In genomic region chr9:113598451-113598850, GRCh38 we compare ENCODE assay signal across 25 cellular contexts.
A peak's percentile ranks its signal among the peaks of the same experiment; 100 is the strongest.
DNase-seq lines count a peak whose midpoint lies in the region; ATAC-seq, FAIRE-seq and TF ChIP-seq lines count a peak whose summit lies in the region.
"Had no signal": no experiment of that assay in that cellular context is flagged by ENCODE, and none has a peak within 500 bp of the region (broad histone marks: within the 10 kb centered on the region; RNA-seq: fewer than 3 reads in every experiment).

No MANE protein-coding gene starts in this region.

- H3K36me3 ChIP-seq in heart right ventricle (peaks cover 0 to 50% (median 30%) of the 10 kb centered on the region in 9 donors), H1 (ENCODE audit: control insufficient read depth in 2 of 4, insufficient read depth in 4 of 4, low read length in 3 of 4) (peaks cover 4 to 22% (median 9%) of the 10 kb centered on the region in 4 experiments; a peak in 5 of 8 replicates), upper lobe of right lung (peaks cover 41% of the 10 kb centered on the region)

- TF ChIP-seq RAD21 in H1 (IDR thresholded peaks at IDR 0.05 in 1 of 2, conservative IDR thresholded peaks at IDR 0.05 in 1 of 2; ENCODE audit: low read depth in 2 of 2, low read length in 2 of 2), result no peak

- no peak overlapping the region for H2AFZ ChIP-seq in H1 (ENCODE audit: low read length)

- H3K27me3 Mint-ChIP-seq in nephron (ENCODE audit: low read depth), result peaks cover 5% of the 10 kb centered on the region
- H3K27me3 Mint-ChIP-seq in activated naive CD4-positive, alpha-beta T cell treated with anti-CD3 and anti-CD28 coated beads for 36 hours (ENCODE audit: low read depth), result no peaks in the 10 kb centered on the region
- H3K27me3 Mint-ChIP-seq: stimulated activated naive CD8-positive, alpha-beta T cell treated with anti-CD3 and anti-CD28 coated beads, Interleukin-15, amount 100 ng/mL, for 72 hours had no signal

- no peak overlapping the region for H2BK15ac ChIP-seq in H1 (ENCODE audit: low read length)

- peaks cover 54 to 98% (median 87%) of the 10 kb centered on the region in 9 donors for H3K4me1 ChIP-seq in heart right ventricle
- peaks cover under 1 to 30% (median 24%) of the 10 kb centered on the region in 4 experiments for H3K4me1 ChIP-seq in H1 (replicated peaks in 1 of 4; ENCODE audit: control insufficient read depth in 3 of 4, insufficient read depth in 4 of 4, low read length in 3 of 4)
- peaks cover 63% of the 10 kb centered on the region for H3K4me1 ChIP-seq in upper lobe of right lung

- no peak for TF ChIP-seq POLR2A in H1 (IDR thresholded peaks at IDR 0.05; ENCODE audit: control extremely low read depth in 1 of 2, low read depth in 2 of 2, low read length in 2 of 2)

- H3K4me3 Mint-ChIP-seq in nephron, result peak overlapping the region in 2 of 3 experiments; percentile 17 to 41
- no peak overlapping the region for H3K4me3 Mint-ChIP-seq in activated naive CD4-positive, alpha-beta T cell treated with anti-CD3 and anti-CD28 coated beads for 36 hours
- H3K4me3 Mint-ChIP-seq: stimulated activated naive CD8-positive, alpha-beta T cell treated with anti-CD3 and anti-CD28 coated beads, Interleukin-15, amount 100 ng/mL, for 72 hours had no signal

- H3K27ac Mint-ChIP-seq in nephron, result peak overlapping the region in 2 of 3 experiments; percentile 66 to 83
- no peak overlapping the region for H3K27ac Mint-ChIP-seq in activated naive CD4-positive, alpha-beta T cell treated with anti-CD3 and anti-CD28 coated beads for 36 hours

- ATAC-seq in heart right ventricle, result no peak
- no peak for ATAC-seq in upper lobe of right lung
- ATAC-seq: stimulated activated naive CD8-positive, alpha-beta T cell treated with anti-CD3 and anti-CD28 coated beads, Interleukin-15, amount 100 ng/mL, for 72 hours had no signal

- DNase-seq in heart right ventricle (no peak), cardiac septum (ENCODE audit: low spot score) (no peak), H1 (ENCODE audit: low read depth in 1 of 2, low spot score in 2 of 2) (no peak), upper lobe of right lung (no peak), UCSD-AML1 (lab: John Stamatoyannopoulos, UW; ENCODE audit: unreplicated experiment) (no peak), AG08396 (ENCODE audit: low spot score) (no peak)
- DNase-seq in activated naive CD4-positive, alpha-beta T cell treated with anti-CD3 and anti-CD28 coated beads for 36 hours, result no peak
- DNase-seq: activated effector memory CD4-positive, alpha-beta T cell treated with Interleukin-2 at 50 U/mL for 16 hours; effector CD4-positive, alpha-beta T cell; glutamatergic neuron; GOT3; NCI-H1417 treated with DMSO at 0.1 percent for 48 hours; NCI-H2171; NCI-H69; stimulated activated naive CD8-positive, alpha-beta T cell treated with anti-CD3 and anti-CD28 coated beads, Interleukin-15, amount 100 ng/mL, for 72 hours had no signal

- H3K4me3 ChIP-seq in heart right ventricle, result peak overlapping the region in 8 of 10 donors; percentile 65 to 90 (median 80)
- H3K4me3 ChIP-seq in H1 (ENCODE audit: extremely low read depth in 1 of 4, insufficient read depth in 2 of 4, low read depth in 3 of 4, low read length in 4 of 4), result no peak overlapping the region
- H3K4me3 ChIP-seq in upper lobe of right lung, result no peak overlapping the region
- H3K4me3 ChIP-seq: adrenal gland, cardiac muscle cell, lung, SJSA1 had no signal

- peak overlapping the region; percentile 55 to 98 (median 94) for H3K27ac ChIP-seq in heart right ventricle
- no peak overlapping the region for H3K27ac ChIP-seq in H1 (ENCODE audit: low read depth, low read length)
- H3K27ac ChIP-seq in upper lobe of right lung, result peak overlapping the region; percentile 47
- H3K27ac ChIP-seq: C4-2B, cardiac muscle cell had no signal

- H3K9me3 ChIP-seq in heart right ventricle (no peaks in the 10 kb centered on the region), H1 (ENCODE audit: insufficient read depth in 2 of 2, low read depth in 1 of 2, low read length in 1 of 2) (no peaks in the 10 kb centered on the region), upper lobe of right lung (no peaks in the 10 kb centered on the region)
- H3K9me3 ChIP-seq: adrenal gland, SJSA1 had no signal

- no peak overlapping the region for H3K23ac ChIP-seq in H1 (ENCODE audit: insufficient read length)

- no peak overlapping the region for H2BK20ac ChIP-seq in H1 (ENCODE audit: low read length)

- peak overlapping the region; percentile 5 for H4K8ac ChIP-seq in H1 (ENCODE audit: extremely low read depth, insufficient read depth, low read length)

- no peak overlapping the region for H3K14ac ChIP-seq in H1 (ENCODE audit: insufficient read length)

- no peak overlapping the region for H3K4me2 ChIP-seq in H1 (ENCODE audit: insufficient read depth in 1 of 2, low read depth in 2 of 2, low read length in 2 of 2)

- CTCF ChIA-PET in H1 (lab: Charles Lee; ENCODE audit: partially characterized antibody), result interaction anchor here (1.0 to 28.3 kb wide), 3 partner anchors 12 to 54 kb away, joined by 4 to 1065 read pairs (median 28); no protein-coding TSS in a partner anchor
- CTCF ChIA-PET in activated naive CD4-positive, alpha-beta T cell treated with anti-CD3 and anti-CD28 coated beads for 36 hours (lab: Charles Lee), result interaction anchor here (20.1 kb wide), 1 partner anchor 60 kb away, joined by 440 read pairs; no protein-coding TSS in a partner anchor

- no peak overlapping the region for H4K91ac ChIP-seq in H1 (replicated peaks; ENCODE audit: insufficient read length, low read length)

- no peaks in the 10 kb centered on the region for H3K27me3 ChIP-seq in heart right ventricle
- H3K27me3 ChIP-seq in H1 (replicated peaks in 1 of 4; ENCODE audit: control insufficient read depth in 3 of 4, extremely low read depth in 1 of 4, insufficient read depth in 3 of 4, low read length in 3 of 4), result no peaks in the 10 kb centered on the region
- H3K27me3 ChIP-seq in upper lobe of right lung, result no peaks in the 10 kb centered on the region
- H3K27me3 ChIP-seq: adrenal gland, cardiac muscle cell, SJSA1 had no signal

- H3K9me3 Mint-ChIP-seq in nephron, result no peaks in the 10 kb centered on the region
- no peaks in the 10 kb centered on the region for H3K9me3 Mint-ChIP-seq in activated naive CD4-positive, alpha-beta T cell treated with anti-CD3 and anti-CD28 coated beads for 36 hours
- H3K9me3 Mint-ChIP-seq: stimulated activated naive CD8-positive, alpha-beta T cell treated with anti-CD3 and anti-CD28 coated beads, Interleukin-15, amount 100 ng/mL, for 72 hours had no signal

- no peak overlapping the region for H2BK120ac ChIP-seq in H1 (replicated peaks; ENCODE audit: low read depth, low read length)

- H4K20me1 ChIP-seq in H1 (replicated peaks in 1 of 2; ENCODE audit: control insufficient read depth in 1 of 2, insufficient read depth in 2 of 2, low read length in 2 of 2), result peaks cover 2% of the 10 kb centered on the region in 2 experiments

- no peak overlapping the region for H2BK5ac ChIP-seq in H1 (ENCODE audit: low read depth, low read length)

- H2AK5ac ChIP-seq in H1 (ENCODE audit: low read depth, low read length), result no peak overlapping the region

- intact Hi-C loops in heart right ventricle (cut with DNase I), result loop anchor here in 1 of 10 donors (10.0 kb wide), 1 partner anchor 324 kb away; the partner anchor contains the start of genes CDC26 and PRPF4
- intact Hi-C loops in cardiac septum (cut with DNase I), result no loop called here
- intact Hi-C loops in upper lobe of right lung (cut with DNase I), result loop anchor here (10.0 kb wide), 1 partner anchor 324 kb away; the partner anchor contains the start of genes CDC26 and PRPF4
- intact Hi-C loops in activated naive CD4-positive, alpha-beta T cell treated with anti-CD3 and anti-CD28 coated beads for 36 hours (cut with micrococcal nuclease), result no loop called here

- no peak overlapping the region for H3K18ac ChIP-seq in H1 (ENCODE audit: extremely low read depth, low read length)

- FAIRE-seq in H1 (lab: Jason Lieb, UNC), result no peak
- FAIRE-seq: A204.1, D721Med, G401.6, urothelium cell line had no signal

- peaks cover 83% of the 10 kb centered on the region for H3K4me1 Mint-ChIP-seq in nephron
- peaks cover 9% of the 10 kb centered on the region for H3K4me1 Mint-ChIP-seq in activated naive CD4-positive, alpha-beta T cell treated with anti-CD3 and anti-CD28 coated beads for 36 hours (ENCODE audit: low read depth)

- peaks cover 15% of the 10 kb centered on the region; the same call in 1 of the 2 replicates for H3K79me1 ChIP-seq in H1 (ENCODE audit: low read depth, low read length)

- no peak overlapping the region for H2BK12ac ChIP-seq in H1 (ENCODE audit: low read depth, low read length)

- TF ChIP-seq EP300 in H1 (IDR thresholded peaks at IDR 0.05; ENCODE audit: borderline replicate concordance in 1 of 2, low read depth in 2 of 2, low read length in 2 of 2), result no peak

- H3K23me2 ChIP-seq in H1 (ENCODE audit: low read depth, low read length), result peaks cover 8% of the 10 kb centered on the region; the same call in 1 of the 2 replicates

- H3K56ac ChIP-seq in H1 (replicated peaks; ENCODE audit: insufficient read length, low read depth, low read length), result no peak overlapping the region

- TF ChIP-seq CTCF in heart right ventricle (IDR thresholded peaks at IDR 0.05) (no peak), H1 (IDR thresholded peaks at IDR 0.05; ENCODE audit: control extremely low read depth in 1 of 3, insufficient read depth in 1 of 3, low read depth in 1 of 3, low read length in 3 of 3) (no peak), nephron (IDR thresholded peaks at IDR 0.05; ENCODE audit: unreplicated experiment in 3 of 3) (no peak), upper lobe of right lung (IDR thresholded peaks at IDR 0.05) (no peak)

- H4K5ac ChIP-seq in H1 (ENCODE audit: insufficient read length, low read depth, low read length), result no peak overlapping the region

- no peak overlapping the region for H3K4ac ChIP-seq in H1 (replicated peaks; ENCODE audit: insufficient read length, low read depth, low read length)

- H3K79me2 ChIP-seq in H1 (ENCODE audit: control insufficient read depth in 1 of 2, insufficient read depth in 2 of 2, low read length in 2 of 2), result peaks cover 0 to 11% of the 10 kb centered on the region in 2 experiments; a peak in 1 of 4 replicates

- H3K36me3 Mint-ChIP-seq in nephron (ENCODE audit: low read depth), result peaks cover 17% of the 10 kb centered on the region
- peaks cover 4% of the 10 kb centered on the region for H3K36me3 Mint-ChIP-seq in activated naive CD4-positive, alpha-beta T cell treated with anti-CD3 and anti-CD28 coated beads for 36 hours (ENCODE audit: low read depth)

- POLR2A ChIA-PET in H1 (lab: Charles Lee; ENCODE audit: partially characterized antibody), result interaction anchor here (1.4 to 2.7 kb wide), 2 partner anchors 27 to 58 kb away, joined by 4 to 7 read pairs; no protein-coding TSS in a partner anchor

- no peak overlapping the region for H3K9ac ChIP-seq in H1 (replicated peaks in 1 of 4; ENCODE audit: extremely low read depth in 1 of 4, low read depth in 3 of 4, low read length in 3 of 4)

- WGBS in heart right ventricle, 2 donors, result 50 to 67% methylated on average over 2 of the region's 2 CpGs
- 94% methylated on average over 2 of the region's 2 CpGs; no CpG with 5 or more reads in 1 of the 2 experiments for WGBS in H1 (ENCODE audit: extremely low coverage in 1 of 2, insufficient coverage in 1 of 2, insufficient read length in 1 of 2, insufficient replicate concordance in 2 of 2, low coverage in 1 of 2, low lambda C conversion rate in 2 of 2, missing lambda C conversion rate in 1 of 2), 2 experiments

TF ChIP-seq in H1, 55 proteins besides CTCF, POLR2A, EP300 and RAD21 (continues in another document):
- no peak for TF ChIP-seq NRF1 (IDR thresholded peaks at IDR 0.05; ENCODE audit: low read depth, low read length)

Comparison
In these comparisons a context has a peak if more than half of its experiments do, and no peak if none do; other contexts are left out.
1. H3K4me3 ChIP-seq: peak in heart right ventricle (8 of 10); none in H1 (0 of 4) and upper lobe of right lung (single experiment).